ENCODE assay signal across 8 cellular contexts in genomic region chr5:157265714-157266285, GRCh38. TPM values are rescaled to one million over a fixed set of nuclear protein-coding genes. Genes with fewer than 3 reads are reported as not detected.
DNase-seq lines count a peak whose midpoint lies in the region; ATAC-seq and TF ChIP-seq lines count a peak whose summit lies in the region.

TSS of gene CYFIP2 (plus strand) at chr5:157266123. CDS start at chr5:157285362, 19,239 bp downstream.

- H3K27me3 ChIP-seq in HUES48 (ENCODE audit: control insufficient read depth, insufficient read depth, low read length) (peaks cover 4% of the 10 kb centered on the region; the same call in 1 of the 2 replicates), SJCRH30 (peaks cover 36% of the 10 kb centered on the region), thyroid gland (no peaks in the 10 kb centered on the region)

- peak within 1 kb of the TSS; percentile 89 for H3K4me3 Mint-ChIP-seq in osteocyte (ENCODE audit: unreplicated experiment)

- H3K27ac ChIP-seq in HUES48 (ENCODE audit: low read depth, low read length) (peak within 1 kb of the TSS; percentile 61), SJCRH30 (no peak within 1 kb of the TSS), thyroid gland (peak within 1 kb of the TSS in 1 of 3 donors; percentile 3)

- DNase-seq in DMS79 treated with DMSO at 0.1 percent for 48 hours (lab: John Stamatoyannopoulos, UW) (peak; percentile 22), SJCRH30 (peak; percentile 47 to 65), activated gamma-delta T cell treated with Interleukin-2 at 50 U/mL for 16 hours (peak; percentile 83), glomerular endothelial cell (ENCODE audit: extremely low read depth, low read depth, low spot score) (no peak), osteocyte (ENCODE audit: extremely low spot score, unreplicated experiment) (no peak), thyroid gland (peak; percentile 63 to 68)

- intact Hi-C loops in thyroid gland (cut with DNase I) = no loop called here

- peak within 1 kb of the TSS; percentile 70 for H3K4me3 ChIP-seq in HUES48 (ENCODE audit: low read depth, low read length)
- H3K4me3 ChIP-seq in SJCRH30 = peak within 1 kb of the TSS; percentile 64
- peak within 1 kb of the TSS; percentile 15 to 73 (median 48) for H3K4me3 ChIP-seq in thyroid gland (replicated peaks in 1 of 3)

- peaks cover 21% of the 10 kb centered on the region for H3K27me3 Mint-ChIP-seq in osteocyte (ENCODE audit: unreplicated experiment)

- no peaks in the 10 kb centered on the region for H3K36me3 ChIP-seq in HUES48 (ENCODE audit: control insufficient read depth, insufficient read depth, low read length)
- no peaks in the 10 kb centered on the region for H3K36me3 ChIP-seq in SJCRH30
- no peaks in the 10 kb centered on the region for H3K36me3 ChIP-seq in thyroid gland

- peak; percentile 84 for ATAC-seq in GM21423 (IDR thresholded peaks at IDR 0.05; ENCODE audit: unreplicated experiment)

- no peaks in the 10 kb centered on the region for H3K36me3 Mint-ChIP-seq in osteocyte (ENCODE audit: unreplicated experiment)

- WGBS in thyroid gland, 2 donors = 0% methylated on average over 10 to 16 of the region's 58 CpGs

- H3K27ac Mint-ChIP-seq in osteocyte (ENCODE audit: unreplicated experiment) = no peak within 1 kb of the TSS

- H3K4me1 ChIP-seq in HUES48 (ENCODE audit: control insufficient read depth, insufficient read depth, low read length) = peaks cover 25% of the 10 kb centered on the region
- H3K4me1 ChIP-seq in SJCRH30 = peaks cover 4% of the 10 kb centered on the region; the same call in 1 of the 2 replicates
- peaks cover 27 to 40% of the 10 kb centered on the region in 2 donors for H3K4me1 ChIP-seq in thyroid gland

- TF ChIP-seq POLR2A in thyroid gland (IDR thresholded peaks at IDR 0.05) = peak in 1 of 2 donors; percentile 51

- TF ChIP-seq CTCF in osteocyte (IDR thresholded peaks at IDR 0.05) (no peak), thyroid gland (IDR thresholded peaks at IDR 0.05) (peak in 1 of 6 experiments; percentile 7)

- H3K9me3 Mint-ChIP-seq in osteocyte (ENCODE audit: unreplicated experiment) = no peaks in the 10 kb centered on the region

- H3K9ac ChIP-seq in HUES48 (ENCODE audit: low read depth, low read length) = peak within 1 kb of the TSS; percentile 57

- no peaks in the 10 kb centered on the region for H3K9me3 ChIP-seq in HUES48 (ENCODE audit: control insufficient read depth, insufficient read depth, low read length)
- H3K9me3 ChIP-seq in SJCRH30 (replicated peaks) = no peaks in the 10 kb centered on the region
- H3K9me3 ChIP-seq in thyroid gland = no peaks in the 10 kb centered on the region

- H3K4me1 Mint-ChIP-seq in osteocyte (ENCODE audit: unreplicated experiment) = peaks cover 4% of the 10 kb centered on the region

RNA-seq across cellular contexts. Expression of gene CYFIP2, which starts in this region (rescaled TPM):
- 1.3 and 2.8 TPM in 2 replicates for total RNA-seq in SJCRH30 (2014; rRNA removed; shearing (Covaris generic))
- 26.7 and 47.5 TPM in 2 replicates for total RNA-seq in glomerular endothelial cell
- 26.4 and 33.4 TPM in 2 replicates for total RNA-seq in osteocyte
- 10 to 100 TPM; 18.3 to 73.5 (median 34.6) TPM for total RNA-seq in thyroid gland

Comparison
In these comparisons a context has a peak if more than half of its experiments do, and no peak if none do; other contexts are left out.
1. DNase-seq: peak in DMS79 treated with DMSO at 0.1 percent for 48 hours (single experiment), SJCRH30 (2 of 2), activated gamma-delta T cell treated with Interleukin-2 at 50 U/mL for 16 hours (single experiment) and thyroid gland (2 of 2); none in glomerular endothelial cell (single experiment) and osteocyte (single experiment).
2. Peak in every context shown above with its lines, with median percentiles within 50 percentile points of each other: H3K4me3 ChIP-seq.